Comparison of ENCODE assay signal across 1 cellular context in genomic region chr19:55066107-55066709, GRCh38.
TF ChIP-seq lines count a peak whose summit lies in the region.

No MANE protein-coding gene starts in this region.

TF ChIP-seq in K562, 482 proteins besides CTCF, POLR2A, EP300 and RAD21 (continued from another document):
- TF ChIP-seq MNT (conservative IDR thresholded peaks at IDR 0.05): 0 out of 4 replicates have a peak, but pooled peaks of 1 of the 2 experiments have one; percentile 19
- no peak for TF ChIP-seq HNRNPH1 (optimal IDR thresholded peaks at IDR 0.05; ENCODE audit: low read depth, low read length)
- TF ChIP-seq DNMT1 (IDR thresholded peaks at IDR 0.05): no peak
- TF ChIP-seq EGR1 (conservative IDR thresholded peaks at IDR 0.05): no peak
- no peak for TF ChIP-seq GTF2F1 (IDR thresholded peaks at IDR 0.05; ENCODE audit: low read depth, low read length)
- peak; percentile 92; the same call in 1 of the 2 replicates for TF ChIP-seq CTBP1 (IDR thresholded peaks at IDR 0.05; ENCODE audit: borderline replicate concordance)
- TF ChIP-seq KDM4B (IDR thresholded peaks at IDR 0.05; ENCODE audit: borderline replicate concordance in 2 of 2, low read depth in 1 of 2): no peak
- no peak for TF ChIP-seq ZC3H11A (IDR thresholded peaks at IDR 0.05; ENCODE audit: low read depth, low read length)
- TF ChIP-seq MYNN (IDR thresholded peaks at IDR 0.05): no peak
- no peak for TF ChIP-seq MYNN (CRISPR knock-in tag; IDR thresholded peaks at IDR 0.05)
- TF ChIP-seq NFIC (IDR thresholded peaks at IDR 0.05): no peak
- TF ChIP-seq, protein P1, sequence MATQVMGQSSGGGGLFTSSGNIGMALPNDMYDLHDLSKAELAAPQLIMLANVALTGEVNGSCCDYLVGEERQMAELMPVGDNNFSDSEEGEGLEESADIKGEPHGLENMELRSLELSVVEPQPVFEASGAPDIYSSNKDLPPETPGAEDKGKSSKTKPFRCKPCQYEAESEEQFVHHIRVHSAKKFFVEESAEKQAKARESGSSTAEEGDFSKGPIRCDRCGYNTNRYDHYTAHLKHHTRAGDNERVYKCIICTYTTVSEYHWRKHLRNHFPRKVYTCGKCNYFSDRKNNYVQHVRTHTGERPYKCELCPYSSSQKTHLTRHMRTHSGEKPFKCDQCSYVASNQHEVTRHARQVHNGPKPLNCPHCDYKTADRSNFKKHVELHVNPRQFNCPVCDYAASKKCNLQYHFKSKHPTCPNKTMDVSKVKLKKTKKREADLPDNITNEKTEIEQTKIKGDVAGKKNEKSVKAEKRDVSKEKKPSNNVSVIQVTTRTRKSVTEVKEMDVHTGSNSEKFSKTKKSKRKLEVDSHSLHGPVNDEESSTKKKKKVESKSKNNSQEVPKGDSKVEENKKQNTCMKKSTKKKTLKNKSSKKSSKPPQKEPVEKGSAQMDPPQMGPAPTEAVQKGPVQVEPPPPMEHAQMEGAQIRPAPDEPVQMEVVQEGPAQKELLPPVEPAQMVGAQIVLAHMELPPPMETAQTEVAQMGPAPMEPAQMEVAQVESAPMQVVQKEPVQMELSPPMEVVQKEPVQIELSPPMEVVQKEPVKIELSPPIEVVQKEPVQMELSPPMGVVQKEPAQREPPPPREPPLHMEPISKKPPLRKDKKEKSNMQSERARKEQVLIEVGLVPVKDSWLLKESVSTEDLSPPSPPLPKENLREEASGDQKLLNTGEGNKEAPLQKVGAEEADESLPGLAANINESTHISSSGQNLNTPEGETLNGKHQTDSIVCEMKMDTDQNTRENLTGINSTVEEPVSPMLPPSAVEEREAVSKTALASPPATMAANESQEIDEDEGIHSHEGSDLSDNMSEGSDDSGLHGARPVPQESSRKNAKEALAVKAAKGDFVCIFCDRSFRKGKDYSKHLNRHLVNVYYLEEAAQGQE (CRISPR knock-in tag; IDR thresholded peaks at IDR 0.05; ENCODE audit: low read depth): peak; percentile 81
- TF ChIP-seq KLF1 (tag; IDR thresholded peaks at IDR 0.05): no peak
- TF ChIP-seq SMARCA5 (IDR thresholded peaks at IDR 0.05): no peak
- TF ChIP-seq SRSF3 (IDR thresholded peaks at IDR 0.05; ENCODE audit: insufficient read depth, low read length): no peak
- TF ChIP-seq SRSF7 (optimal IDR thresholded peaks at IDR 0.05; ENCODE audit: low read depth, low read length): no peak
- TF ChIP-seq NR4A1 (CRISPR knock-in tag; IDR thresholded peaks at IDR 0.05): no peak
- no peak for TF ChIP-seq NR4A1 (tag; IDR thresholded peaks at IDR 0.05)
- no peak for TF ChIP-seq THRAP3 (IDR thresholded peaks at IDR 0.05; ENCODE audit: borderline replicate concordance)
- TF ChIP-seq L3MBTL2 (IDR thresholded peaks at IDR 0.05): no peak
- no peak for TF ChIP-seq MAFF (IDR thresholded peaks at IDR 0.05; ENCODE audit: low read length)
- no peak for TF ChIP-seq FUS (optimal IDR thresholded peaks at IDR 0.05; ENCODE audit: low read depth, low read length)
- TF ChIP-seq ZNF408 (CRISPR knock-in tag; IDR thresholded peaks at IDR 0.05; ENCODE audit: low read depth): no peak
- TF ChIP-seq BRCA1 (IDR thresholded peaks at IDR 0.05): no peak
- no peak for TF ChIP-seq BRCA1 (CRISPR knock-in tag; IDR thresholded peaks at IDR 0.05)
- TF ChIP-seq BCL6 (CRISPR knock-in tag; IDR thresholded peaks at IDR 0.05): no peak
- no peak for TF ChIP-seq STAG1 (CRISPR knock-in tag; IDR thresholded peaks at IDR 0.05; ENCODE audit: borderline replicate concordance)
- no peak for TF ChIP-seq NFRKB (IDR thresholded peaks at IDR 0.05; ENCODE audit: low read depth)
- TF ChIP-seq CXXC5 (CRISPR knock-in tag; IDR thresholded peaks at IDR 0.05): no peak
- no peak for TF ChIP-seq ZNF239 (CRISPR knock-in tag; IDR thresholded peaks at IDR 0.05)
- TF ChIP-seq TRIM24 (IDR thresholded peaks at IDR 0.05): no peak
- no peak for TF ChIP-seq NRF1 (conservative IDR thresholded peaks at IDR 0.05 in 1 of 2, IDR thresholded peaks at IDR 0.05 in 1 of 2)
- TF ChIP-seq E2F8 (IDR thresholded peaks at IDR 0.05; ENCODE audit: low read depth, partially characterized antibody): no peak
- TF ChIP-seq MIER1 (IDR thresholded peaks at IDR 0.05; ENCODE audit: low read depth): peak; percentile 91
- no peak for TF ChIP-seq THRB (CRISPR knock-in tag; conservative IDR thresholded peaks at IDR 0.05)
- TF ChIP-seq ZNF184 (CRISPR knock-in tag; IDR thresholded peaks at IDR 0.05): no peak
- no peak for TF ChIP-seq MTA2 (IDR thresholded peaks at IDR 0.05; ENCODE audit: low read depth)
